ENCODE assay signal across 9 cellular contexts in genomic region chr4:118284169-118284568, GRCh38.
A peak's percentile ranks its signal among the peaks of the same experiment; 100 is the strongest.
DNase-seq lines count a peak whose midpoint lies in the region; ATAC-seq and TF ChIP-seq lines count a peak whose summit lies in the region.
"Had no signal": no experiment of that assay in that cellular context is flagged by ENCODE, and none has a peak within 500 bp of the region (broad histone marks: within the 10 kb centered on the region; RNA-seq: fewer than 3 reads in every experiment).

No MANE protein-coding gene starts in this region.

- peak; percentile 8 for DNase-seq in GDM1 (lab: John Stamatoyannopoulos, UW)
- peak; percentile 95 for DNase-seq in SIG-M5 treated with dmso at 0.1 percent for 504 hours (lab: John Stamatoyannopoulos, UW; ENCODE audit: unreplicated experiment)
- DNase-seq in cortex of kidney (lab: John Stamatoyannopoulos, UW): no peak
- DNase-seq in activated CD8-positive, alpha-beta memory T cell treated with anti-CD3 and anti-CD28 coated beads, Interleukin-2, amount 10 ng/mL, durations not matched to agents 7 days and 5 days: no peak
- DNase-seq in thyroid gland: no peak
- DNase-seq: kidney had no signal

- intact Hi-C loops in thyroid gland (cut with DNase I): loop anchor here (10.0 kb wide), 1 partner anchor 61 kb away; no protein-coding TSS in a partner anchor

- TF ChIP-seq CTCF in thyroid gland (IDR thresholded peaks at IDR 0.05): no peak

- peaks cover 29% of the 10 kb centered on the region for H3K4me1 Mint-ChIP-seq in activated CD8-positive, alpha-beta memory T cell treated with anti-CD3 and anti-CD28 coated beads, Interleukin-2, amount 10 ng/mL, durations not matched to agents 7 days and 5 days

- no peaks in the 10 kb centered on the region for H3K27me3 ChIP-seq in thyroid gland

- no peak overlapping the region for H3K27ac Mint-ChIP-seq in activated CD8-positive, alpha-beta memory T cell treated with anti-CD3 and anti-CD28 coated beads, Interleukin-2, amount 10 ng/mL, durations not matched to agents 7 days and 5 days

- H3K27ac ChIP-seq in thyroid gland: no peak overlapping the region

- ATAC-seq in GM19452 (IDR thresholded peaks at IDR 0.05; ENCODE audit: unreplicated experiment) (peak; percentile 51), HG03103 (IDR thresholded peaks at IDR 0.05; ENCODE audit: low read depth, unreplicated experiment) (peak; percentile 49), GM21737 (IDR thresholded peaks at IDR 0.05; ENCODE audit: unreplicated experiment) (no peak)
- no peak for ATAC-seq in activated CD8-positive, alpha-beta memory T cell treated with anti-CD3 and anti-CD28 coated beads, Interleukin-2, amount 10 ng/mL, durations not matched to agents 7 days and 5 days

- peaks cover 32% of the 10 kb centered on the region for H3K36me3 Mint-ChIP-seq in activated CD8-positive, alpha-beta memory T cell treated with anti-CD3 and anti-CD28 coated beads, Interleukin-2, amount 10 ng/mL, durations not matched to agents 7 days and 5 days

- no peak overlapping the region for H3K4me3 Mint-ChIP-seq in activated CD8-positive, alpha-beta memory T cell treated with anti-CD3 and anti-CD28 coated beads, Interleukin-2, amount 10 ng/mL, durations not matched to agents 7 days and 5 days

- no peaks in the 10 kb centered on the region for H3K9me3 ChIP-seq in thyroid gland

- peaks cover 33 to 38% of the 10 kb centered on the region in 2 donors for H3K4me1 ChIP-seq in thyroid gland

- H3K36me3 ChIP-seq in thyroid gland: no peaks in the 10 kb centered on the region

- CTCF ChIA-PET in activated CD8-positive, alpha-beta memory T cell treated with anti-CD3 and anti-CD28 coated beads, Interleukin-2, amount 10 ng/mL, durations not matched to agents 7 days and 5 days (lab: Charles Lee): interaction anchor here (1.5 kb wide), 1 partner anchor 69 kb away, joined by 3 read pairs; the partner anchor contains the start of gene PRSS12

- H3K27me3 Mint-ChIP-seq in activated CD8-positive, alpha-beta memory T cell treated with anti-CD3 and anti-CD28 coated beads, Interleukin-2, amount 10 ng/mL, durations not matched to agents 7 days and 5 days: no peaks in the 10 kb centered on the region

- WGBS in thyroid gland, 2 donors: 79 to 92% methylated on average over 3 of the region's 3 CpGs

- no peaks in the 10 kb centered on the region for H3K9me3 Mint-ChIP-seq in activated CD8-positive, alpha-beta memory T cell treated with anti-CD3 and anti-CD28 coated beads, Interleukin-2, amount 10 ng/mL, durations not matched to agents 7 days and 5 days (ENCODE audit: low read depth)

- no peak for TF ChIP-seq POLR2A in thyroid gland (IDR thresholded peaks at IDR 0.05)

- H3K4me3 ChIP-seq in thyroid gland (replicated peaks in 1 of 3): no peak overlapping the region

Comparison
In these comparisons a context has a peak if more than half of its experiments do, and no peak if none do; other contexts are left out.
1. DNase-seq: peak in GDM1 (single experiment) and SIG-M5 treated with dmso at 0.1 percent for 504 hours (single experiment); none in cortex of kidney (single experiment), activated CD8-positive, alpha-beta memory T cell treated with anti-CD3 and anti-CD28 coated beads, Interleukin-2, amount 10 ng/mL, durations not matched to agents 7 days and 5 days (single experiment) and thyroid gland (0 of 2).
2. ATAC-seq: peak in GM19452 (single experiment) and HG03103 (single experiment); none in GM21737 (single experiment) and activated CD8-positive, alpha-beta memory T cell treated with anti-CD3 and anti-CD28 coated beads, Interleukin-2, amount 10 ng/mL, durations not matched to agents 7 days and 5 days (single experiment).